ENCODE assay signal across 13 cellular contexts in the genomic region with DNA sequence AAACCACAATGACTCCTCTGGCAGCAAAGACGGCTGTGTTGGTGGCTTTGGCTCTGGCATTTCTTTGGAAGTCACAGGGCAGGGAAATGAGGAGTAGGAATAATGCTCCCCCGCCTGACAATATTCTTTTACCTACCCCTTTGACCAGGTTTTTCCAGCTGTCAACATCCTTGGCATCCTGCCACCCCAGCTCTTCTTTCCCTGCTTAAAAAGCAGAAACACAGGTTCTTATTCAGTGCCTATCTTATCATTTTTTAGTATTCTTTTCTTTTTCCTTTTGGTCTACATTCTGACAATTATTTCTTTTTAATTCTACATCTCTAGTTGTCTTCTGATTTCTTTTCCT.
"Had no signal": no experiment of that assay in that cellular context is flagged by ENCODE, and none has a peak within 500 bp of the region (broad histone marks: within the 10 kb centered on the region; RNA-seq: fewer than 3 reads in every experiment).

No MANE protein-coding gene starts in this region.

- H3K9me3 ChIP-seq: gastrocnemius medialis, left lung, tibial artery, vagina had no signal

- H3K4me1 ChIP-seq: gastrocnemius medialis, vagina had no signal

- H3K9me3 Mint-ChIP-seq: activated CD4-positive, alpha-beta memory T cell treated with anti-CD3 and anti-CD28 coated beads for 36 hours; nephron progenitor cell had no signal

- H3K4me3 Mint-ChIP-seq: activated CD4-positive, alpha-beta memory T cell treated with anti-CD3 and anti-CD28 coated beads for 36 hours; nephron progenitor cell had no signal

- H3K27ac Mint-ChIP-seq: activated CD4-positive, alpha-beta memory T cell treated with anti-CD3 and anti-CD28 coated beads for 36 hours; nephron progenitor cell had no signal

- H3K27me3 ChIP-seq: gastrocnemius medialis, left lung, tibial artery, vagina had no signal

- H3K4me3 ChIP-seq: coronary artery, gastrocnemius medialis, left lung, tibial artery, vagina had no signal

- H3K36me3 Mint-ChIP-seq: activated CD4-positive, alpha-beta memory T cell treated with anti-CD3 and anti-CD28 coated beads for 36 hours had no signal

- DNase-seq: activated CD4-positive, alpha-beta memory T cell treated with anti-CD3 and anti-CD28 coated beads for 36 hours; activated CD4-positive, CD25-positive, alpha-beta regulatory T cell treated with anti-CD3 and anti-CD28 coated beads, Interleukin-2, amount 50 U/mL, for 72 hours; activated T-cell treated with anti-CD3 and anti-CD28 coated beads, Interleukin-2, amount 50 U/mL, for 48 hours; central memory CD4-positive, alpha-beta T cell; effector CD8-positive, alpha-beta T cell; gastrocnemius medialis; nephron progenitor cell; stimulated activated CD4-positive, alpha-beta T cell treated with anti-CD3 and anti-CD28 coated beads, Interleukin-15, amount 100 ng/mL, for 24 hours; stimulated activated CD4-positive, alpha-beta T cell treated with anti-CD3 and anti-CD28 coated beads, Interleukin-4, amount 100 ng/mL, for 4 hours; tibial artery had no signal

- H3K27ac ChIP-seq: coronary artery, gastrocnemius medialis, tibial artery, vagina had no signal

- H3K36me3 ChIP-seq: gastrocnemius medialis, left lung, tibial artery, vagina had no signal

- ATAC-seq: gastrocnemius medialis had no signal
